Comparison of ENCODE assay signal across 9 cellular contexts in genomic region chr5:129461816-129462396, GRCh38. TPM values are rescaled to one million over a fixed set of nuclear protein-coding genes. Genes with fewer than 3 reads are reported as not detected.
DNase-seq lines count a peak whose midpoint lies in the region; ATAC-seq and TF ChIP-seq lines count a peak whose summit lies in the region.
"Had no signal": no experiment of that assay in that cellular context is flagged by ENCODE, and none has a peak within 500 bp of the region (broad histone marks: within the 10 kb centered on the region; RNA-seq: fewer than 3 reads in every experiment).

No MANE protein-coding gene starts in this region.

- H4K91ac ChIP-seq in neuronal stem cell (ENCODE audit: low read depth, low read length, poor library complexity) = no peak overlapping the region

- H3K14ac ChIP-seq in neuronal stem cell (ENCODE audit: low read length) = no peak overlapping the region

- H3K27me3 ChIP-seq in neuronal stem cell (ENCODE audit: control insufficient read depth in 3 of 3, insufficient read depth in 3 of 3, low read depth in 1 of 3, low read length in 3 of 3) = peaks cover 0 to 81% (median 7%) of the 10 kb centered on the region in 3 experiments

- H2BK5ac ChIP-seq in neuronal stem cell (ENCODE audit: low read length) = no peak overlapping the region

- no peaks in the 10 kb centered on the region for H3K9me3 ChIP-seq in neuronal stem cell (replicated peaks in 1 of 2; ENCODE audit: control insufficient read depth in 2 of 2, insufficient read depth in 1 of 2, low read depth in 1 of 2, low read length in 2 of 2)

- WGBS in neuronal stem cell (ENCODE audit: extremely low coverage in 2 of 2, insufficient read length in 2 of 2, insufficient replicate concordance in 1 of 2), 2 donors = no CpG with 5 or more reads among the region's 13 CpGs

- no peak overlapping the region for H4K8ac ChIP-seq in neuronal stem cell (ENCODE audit: low read depth, low read length)

- TF ChIP-seq CTCF in coronary artery (IDR thresholded peaks at IDR 0.05) = no peak

- no peak overlapping the region for H2AK5ac ChIP-seq in neuronal stem cell (ENCODE audit: low read depth, low read length)

- peak overlapping the region; percentile 92 for H2AFZ ChIP-seq in neuronal stem cell (ENCODE audit: low read length)

- no peak overlapping the region for H3K23ac ChIP-seq in neuronal stem cell (ENCODE audit: low read depth, low read length, poor library complexity)

- H2BK120ac ChIP-seq in neuronal stem cell (ENCODE audit: low read depth, low read length) = no peak overlapping the region

- H3K18ac ChIP-seq in neuronal stem cell (ENCODE audit: low read length) = no peak overlapping the region

- DNase-seq in coronary artery (ENCODE audit: low spot score) = no peak
- no peak for DNase-seq in neuronal stem cell (ENCODE audit: low spot score)
- DNase-seq in NCI-H345 treated with DMSO at 0.1 percent for 48 hours (lab: John Stamatoyannopoulos, UW; ENCODE audit: unreplicated experiment) = no peak
- no peak for DNase-seq in AG20443 (ENCODE audit: low spot score)
- DNase-seq in NCI-H2196 treated with DMSO at 0.1 percent for 48 hours (lab: John Stamatoyannopoulos, UW; ENCODE audit: unreplicated experiment) = no peak
- DNase-seq in NCI-H2227 treated with DMSO at 0.1 percent for 48 hours (lab: John Stamatoyannopoulos, UW) = no peak

- peaks cover 5 to 9% of the 10 kb centered on the region in 2 donors for H3K4me1 ChIP-seq in neuronal stem cell (ENCODE audit: control insufficient read depth in 2 of 2, insufficient read depth in 1 of 2, low read depth in 1 of 2, low read length in 2 of 2)

- no peak overlapping the region for H3K9ac ChIP-seq in neuronal stem cell (ENCODE audit: low read depth, low read length, poor library complexity)

- ATAC-seq in HG03342 (IDR thresholded peaks at IDR 0.05; ENCODE audit: unreplicated experiment) = peak; percentile 14

- H3K4ac ChIP-seq in neuronal stem cell (ENCODE audit: low read length) = no peak overlapping the region

- H3K4me2 ChIP-seq in neuronal stem cell (ENCODE audit: insufficient read depth, low read length, poor library complexity, severe bottlenecking) = peak overlapping the region; percentile 78

- H3K36me3 ChIP-seq in neuronal stem cell (replicated peaks in 1 of 2; ENCODE audit: control insufficient read depth in 2 of 2, insufficient read depth in 2 of 2, low read length in 2 of 2) = no peaks in the 10 kb centered on the region

- H3K27ac ChIP-seq in coronary artery (no peak overlapping the region), neuronal stem cell (replicated peaks; ENCODE audit: low read length) (no peak overlapping the region)

- H3K4me3 ChIP-seq in GM08714 (ENCODE audit: low read length) (peak overlapping the region; percentile 23), coronary artery (peak overlapping the region; percentile 71), neuronal stem cell (ENCODE audit: low read length in 2 of 2) (peak overlapping the region in 1 of 2 donors; percentile 78)

- H3K79me1 ChIP-seq in neuronal stem cell (ENCODE audit: low read depth, low read length) = no peaks in the 10 kb centered on the region

- no peak overlapping the region for H2BK12ac ChIP-seq in neuronal stem cell (ENCODE audit: low read length)

- H2BK15ac ChIP-seq in neuronal stem cell (ENCODE audit: low read length) = no peak overlapping the region

RNA-seq across cellular contexts. Expression of gene ADAMTS19, which starts 1.8 kb away (rescaled TPM):
- 1.8 TPM for polyA plus RNA-seq in neuronal stem cell (2013, experiment 1 of 2)
- 1.9 TPM for polyA plus RNA-seq in neuronal stem cell (2013, experiment 2 of 2)
- polyA plus RNA-seq: liver had no signal
